Comparison of ENCODE assay signal across 8 cellular contexts in the genomic region with DNA sequence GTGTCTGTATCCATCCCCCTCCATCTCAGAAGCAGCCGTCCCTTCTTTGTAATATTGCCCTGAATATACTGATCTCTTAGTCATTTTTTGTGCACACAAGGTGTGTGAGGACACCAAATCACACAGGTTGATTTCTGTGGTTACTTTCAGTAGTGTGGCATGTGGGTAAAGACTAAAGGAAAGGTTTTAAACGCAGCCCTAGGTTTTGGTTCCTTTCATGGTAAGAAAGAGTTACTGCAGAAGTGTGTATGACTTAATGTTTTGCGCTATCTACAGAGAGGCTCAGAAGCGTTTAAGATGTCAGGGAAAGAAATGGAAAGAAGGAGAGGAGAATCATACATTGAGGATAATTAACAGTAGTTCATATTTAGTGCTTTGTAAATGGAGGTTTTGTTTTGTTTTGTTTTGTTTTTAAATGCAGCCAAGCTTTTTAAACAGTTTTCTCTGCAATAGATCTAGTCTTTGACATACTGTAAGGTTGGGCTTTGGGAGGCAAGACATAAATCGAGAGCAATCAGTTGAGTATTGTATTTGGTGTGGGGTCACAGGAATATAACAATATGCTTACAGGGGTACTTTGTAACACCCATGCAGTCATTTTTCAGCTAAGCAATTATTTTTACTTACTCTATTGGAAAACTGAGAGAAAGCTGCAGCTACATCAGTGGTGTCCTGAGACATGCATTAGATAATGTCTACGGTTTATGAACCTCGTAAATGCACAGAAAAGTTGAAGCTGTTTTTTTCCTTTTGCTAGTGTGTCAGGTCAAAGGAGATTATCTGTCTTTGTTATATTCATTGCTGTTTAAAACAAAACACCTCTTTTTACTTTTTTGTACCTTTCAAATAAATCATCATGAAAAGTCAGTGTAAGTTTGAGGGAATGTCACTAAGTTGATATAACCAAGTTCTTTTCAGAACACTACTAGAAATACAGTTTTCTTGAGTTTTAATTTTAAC. TPM values are rescaled to one million over a fixed set of nuclear protein-coding genes. Genes with fewer than 3 reads are reported as not detected.
DNase-seq lines count a peak whose midpoint lies in the region; ATAC-seq and TF ChIP-seq lines count a peak whose summit lies in the region.

No MANE protein-coding gene starts in this region.

- H3K36me3 ChIP-seq in ES-I3 (ENCODE audit: insufficient read depth, low read length) (no peaks in the 10 kb centered on the region), HUES64 (ENCODE audit: insufficient read depth, low read length) (no peaks in the 10 kb centered on the region)

- peaks cover 9% of the 10 kb centered on the region for H3K27me3 ChIP-seq in HUES64 (ENCODE audit: insufficient read depth, low read length)

- H3K27ac Mint-ChIP-seq in osteocyte (ENCODE audit: unreplicated experiment) = no peak overlapping the region

- H3K9ac ChIP-seq in ES-I3 (ENCODE audit: low read depth, low read length) = peak overlapping the region; percentile 54; the same call in 1 of the 2 replicates
- no peak overlapping the region for H3K9ac ChIP-seq in HUES64 (ENCODE audit: low read depth, low read length)

- H3K27ac ChIP-seq in HUES64 (ENCODE audit: low read depth, low read length) = no peak overlapping the region

- peaks cover 22% of the 10 kb centered on the region for H3K4me1 Mint-ChIP-seq in osteocyte (ENCODE audit: unreplicated experiment)

- H3K27me3 Mint-ChIP-seq in osteocyte (ENCODE audit: unreplicated experiment) = peaks cover 45% of the 10 kb centered on the region

- peak overlapping the region; percentile 84 for H3K4me3 Mint-ChIP-seq in osteocyte (ENCODE audit: unreplicated experiment)

- H3K4me1 ChIP-seq in ES-I3 (ENCODE audit: insufficient read depth, low read length) (peaks cover 4% of the 10 kb centered on the region; the same call in 1 of the 2 replicates), HUES64 (ENCODE audit: insufficient read depth, low read length) (peaks cover 37% of the 10 kb centered on the region)

- WGBS in HUES64 = 44% methylated on average over 6 of the region's 7 CpGs

- H3K4me3 ChIP-seq in HUES64 (ENCODE audit: low read length) = peak overlapping the region; percentile 79
- peak overlapping the region; percentile 88 for H3K4me3 ChIP-seq in choroid plexus epithelial cell (ENCODE audit: low read depth, low read length)

- DNase-seq in choroid plexus epithelial cell (ENCODE audit: low read depth) (no peak), osteocyte (ENCODE audit: extremely low spot score, unreplicated experiment) (no peak), dermis blood vessel endothelial cell (no peak), epidermal melanocyte (ENCODE audit: insufficient read length, low spot score) (no peak)

- no peaks in the 10 kb centered on the region for H3K9me3 ChIP-seq in ES-I3 (ENCODE audit: control insufficient read depth, insufficient read depth, low read length)
- no peaks in the 10 kb centered on the region for H3K9me3 ChIP-seq in HUES64 (ENCODE audit: insufficient read depth, low read depth, low read length)

- H3K9me3 Mint-ChIP-seq in osteocyte (ENCODE audit: unreplicated experiment) = no peaks in the 10 kb centered on the region

- TF ChIP-seq CTCF in choroid plexus epithelial cell (conservative IDR thresholded peaks at IDR 0.05; ENCODE audit: low read depth, low read length) = no peak
- no peak for TF ChIP-seq CTCF in osteocyte (IDR thresholded peaks at IDR 0.05)

- H3K36me3 Mint-ChIP-seq in osteocyte (ENCODE audit: unreplicated experiment) = peaks cover 3% of the 10 kb centered on the region

- ATAC-seq in GM18519 (IDR thresholded peaks at IDR 0.05; ENCODE audit: low FRiP score, unreplicated experiment) (no peak), HG02588 (IDR thresholded peaks at IDR 0.05; ENCODE audit: unreplicated experiment) (no peak)

RNA-seq across cellular contexts. Expression of a gene that starts 1.9 kb away (rescaled TPM):
- 10.4 TPM for polyA plus RNA-seq in HUES64 (2013, experiment 1 of 2)
- polyA plus RNA-seq in HUES64 (2013, experiment 2 of 2) = 11.7 TPM
- total RNA-seq in osteocyte = 10.9 and 11.5 TPM in 2 replicates
- total RNA-seq in dermis blood vessel endothelial cell = 2.6 and 3.6 TPM in 2 replicates
